ENCODE assay signal across 1 cellular context in genomic region chr2:223896751-223897320, GRCh38.
TF ChIP-seq lines count a peak whose summit lies in the region.

No MANE protein-coding gene starts in this region.

TF ChIP-seq in HepG2, 621 proteins besides CTCF, POLR2A, EP300 and RAD21 (continued from another document):
- no peak for TF ChIP-seq GMEB1 (CRISPR knock-in tag; IDR thresholded peaks at IDR 0.05; ENCODE audit: borderline replicate concordance)
